Comparison of ENCODE assay signal across 2 cellular contexts in the genomic region with DNA sequence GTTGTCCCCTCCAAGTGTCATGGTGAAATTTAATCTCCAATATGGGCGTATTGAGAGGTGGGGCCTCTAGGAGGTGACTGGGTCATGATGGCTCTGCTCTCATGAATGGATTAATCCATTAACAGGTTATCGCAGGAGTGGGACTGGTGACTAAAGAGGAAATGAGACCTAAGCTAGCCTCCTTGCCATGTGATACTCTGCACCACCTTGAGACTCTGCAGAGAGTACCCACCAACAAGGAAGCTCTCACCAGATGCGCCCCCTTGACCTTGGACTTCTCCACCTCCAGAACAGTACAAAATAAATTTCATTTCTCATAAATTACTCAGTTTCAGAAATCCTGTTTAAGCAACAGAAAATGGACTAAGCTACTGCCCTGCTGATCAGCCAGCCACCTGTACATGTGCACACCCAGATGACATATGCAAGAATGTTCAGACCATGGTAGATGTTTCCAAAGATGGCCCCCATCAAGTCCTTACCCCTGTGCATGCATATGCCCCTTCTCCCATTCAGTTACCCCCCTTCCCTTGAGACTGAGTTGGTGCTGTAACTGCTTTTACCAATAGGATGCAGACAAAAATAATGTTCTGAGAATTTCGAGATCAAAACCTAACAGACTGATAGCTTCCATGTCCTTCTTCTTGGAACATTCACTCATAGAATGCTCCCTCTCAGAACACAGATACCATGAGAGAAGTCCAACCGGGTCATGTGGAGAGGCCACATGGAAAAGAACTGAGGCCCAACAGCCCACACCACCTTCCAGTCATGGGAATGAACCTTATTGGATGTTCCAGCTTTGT.
TF ChIP-seq lines count a peak whose summit lies in the region.

No MANE protein-coding gene starts in this region.

TF ChIP-seq in GM12891, 5 proteins besides CTCF, POLR2A, EP300 and RAD21:
- TF ChIP-seq TAF1 (IDR thresholded peaks at IDR 0.05; ENCODE audit: low read depth, low read length): 0 out of 2 replicates have a peak, but pooled peaks have one; percentile 36
- TF ChIP-seq POLR2AphosphoS5 (IDR thresholded peaks at IDR 0.05; ENCODE audit: low read depth, low read length): no peak
- TF ChIP-seq POU2F2 (IDR thresholded peaks at IDR 0.05; ENCODE audit: low read depth, low read length): peak; percentile 7; the same call in 1 of the 2 replicates
- TF ChIP-seq PAX5 (IDR thresholded peaks at IDR 0.05; ENCODE audit: insufficient read depth, low read length, severe bottlenecking): no peak
- peak; percentile 90 for TF ChIP-seq SPI1 (IDR thresholded peaks at IDR 0.05; ENCODE audit: low read depth, low read length)
TF ChIP-seq in GM12891: peak in this region for 3.

TF ChIP-seq in K562, 482 proteins besides CTCF, POLR2A, EP300 and RAD21:
- TF ChIP-seq, protein P1, sequence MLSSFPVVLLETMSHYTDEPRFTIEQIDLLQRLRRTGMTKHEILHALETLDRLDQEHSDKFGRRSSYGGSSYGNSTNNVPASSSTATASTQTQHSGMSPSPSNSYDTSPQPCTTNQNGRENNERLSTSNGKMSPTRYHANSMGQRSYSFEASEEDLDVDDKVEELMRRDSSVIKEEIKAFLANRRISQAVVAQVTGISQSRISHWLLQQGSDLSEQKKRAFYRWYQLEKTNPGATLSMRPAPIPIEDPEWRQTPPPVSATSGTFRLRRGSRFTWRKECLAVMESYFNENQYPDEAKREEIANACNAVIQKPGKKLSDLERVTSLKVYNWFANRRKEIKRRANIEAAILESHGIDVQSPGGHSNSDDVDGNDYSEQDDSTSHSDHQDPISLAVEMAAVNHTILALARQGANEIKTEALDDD (IDR thresholded peaks at IDR 0.05): 0 out of 2 replicates have a peak, but pooled peaks have one; percentile 28
- TF ChIP-seq, protein P2, sequence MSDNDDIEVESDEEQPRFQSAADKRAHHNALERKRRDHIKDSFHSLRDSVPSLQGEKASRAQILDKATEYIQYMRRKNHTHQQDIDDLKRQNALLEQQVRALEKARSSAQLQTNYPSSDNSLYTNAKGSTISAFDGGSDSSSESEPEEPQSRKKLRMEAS (CRISPR knock-in tag; IDR thresholded peaks at IDR 0.05): 0 out of 2 replicates have a peak, but pooled peaks have one; percentile 24
- TF ChIP-seq, protein P3, sequence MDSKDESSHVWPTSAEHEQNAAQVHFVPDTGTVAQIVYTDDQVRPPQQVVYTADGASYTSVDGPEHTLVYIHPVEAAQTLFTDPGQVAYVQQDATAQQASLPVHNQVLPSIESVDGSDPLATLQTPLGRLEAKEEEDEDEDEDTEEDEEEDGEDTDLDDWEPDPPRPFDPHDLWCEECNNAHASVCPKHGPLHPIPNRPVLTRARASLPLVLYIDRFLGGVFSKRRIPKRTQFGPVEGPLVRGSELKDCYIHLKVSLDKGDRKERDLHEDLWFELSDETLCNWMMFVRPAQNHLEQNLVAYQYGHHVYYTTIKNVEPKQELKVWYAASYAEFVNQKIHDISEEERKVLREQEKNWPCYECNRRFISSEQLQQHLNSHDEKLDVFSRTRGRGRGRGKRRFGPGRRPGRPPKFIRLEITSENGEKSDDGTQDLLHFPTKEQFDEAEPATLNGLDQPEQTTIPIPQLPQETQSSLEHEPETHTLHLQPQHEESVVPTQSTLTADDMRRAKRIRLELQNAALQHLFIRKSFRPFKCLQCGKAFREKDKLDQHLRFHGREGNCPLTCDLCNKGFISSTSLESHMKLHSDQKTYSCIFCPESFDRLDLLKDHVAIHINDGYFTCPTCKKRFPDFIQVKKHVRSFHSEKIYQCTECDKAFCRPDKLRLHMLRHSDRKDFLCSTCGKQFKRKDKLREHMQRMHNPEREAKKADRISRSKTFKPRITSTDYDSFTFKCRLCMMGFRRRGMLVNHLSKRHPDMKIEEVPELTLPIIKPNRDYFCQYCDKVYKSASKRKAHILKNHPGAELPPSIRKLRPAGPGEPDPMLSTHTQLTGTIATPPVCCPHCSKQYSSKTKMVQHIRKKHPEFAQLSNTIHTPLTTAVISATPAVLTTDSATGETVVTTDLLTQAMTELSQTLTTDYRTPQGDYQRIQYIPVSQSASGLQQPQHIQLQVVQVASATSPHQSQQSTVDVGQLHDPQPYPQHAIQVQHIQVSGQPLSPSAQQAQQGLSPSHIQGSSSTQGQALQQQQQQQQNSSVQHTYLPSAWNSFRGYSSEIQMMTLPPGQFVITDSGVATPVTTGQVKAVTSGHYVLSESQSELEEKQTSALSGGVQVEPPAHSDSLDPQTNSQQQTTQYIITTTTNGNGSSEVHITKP (IDR thresholded peaks at IDR 0.05; ENCODE audit: partially characterized antibody): peak; percentile 51
- TF ChIP-seq LCOR (CRISPR knock-in tag; IDR thresholded peaks at IDR 0.05) (no peak), NR2F6 (CRISPR knock-in tag; IDR thresholded peaks at IDR 0.05) (no peak), BRF1 (IDR thresholded peaks at IDR 0.05; ENCODE audit: borderline replicate concordance, extremely low read depth, insufficient read length) (no peak), DMBX1 (CRISPR knock-in tag; IDR thresholded peaks at IDR 0.05; ENCODE audit: borderline replicate concordance) (no peak), TOE1 (IDR thresholded peaks at IDR 0.05; ENCODE audit: borderline replicate concordance) (no peak), TOE1 (CRISPR knock-in tag; IDR thresholded peaks at IDR 0.05; ENCODE audit: borderline replicate concordance, low read depth) (no peak), MEIS2 (IDR thresholded peaks at IDR 0.05; ENCODE audit: partially characterized antibody) (no peak), TBL1XR1 (IDR thresholded peaks at IDR 0.05; ENCODE audit: low read length in 2 of 2) (no peak), SREBF2 (CRISPR knock-in tag; IDR thresholded peaks at IDR 0.05) (no peak), JUNB (CRISPR knock-in tag; conservative IDR thresholded peaks at IDR 0.05) (no peak), RNF2 (IDR thresholded peaks at IDR 0.05) (no peak), EHMT2 (IDR thresholded peaks at IDR 0.05) (no peak), SMAD4 (CRISPR knock-in tag; conservative IDR thresholded peaks at IDR 0.05) (0 out of 2 replicates have a peak, but pooled peaks have one; percentile 25), TAF7 (tag; IDR thresholded peaks at IDR 0.05) (no peak), ZNF507 (tag; conservative IDR thresholded peaks at IDR 0.05) (no peak), MCM5 (IDR thresholded peaks at IDR 0.05; ENCODE audit: low read depth) (no peak), FOXK2 (conservative IDR thresholded peaks at IDR 0.05 in 1 of 2, IDR thresholded peaks at IDR 0.05 in 1 of 2; ENCODE audit: low read depth in 2 of 2) (no peak)
- TF ChIP-seq, protein P4, sequence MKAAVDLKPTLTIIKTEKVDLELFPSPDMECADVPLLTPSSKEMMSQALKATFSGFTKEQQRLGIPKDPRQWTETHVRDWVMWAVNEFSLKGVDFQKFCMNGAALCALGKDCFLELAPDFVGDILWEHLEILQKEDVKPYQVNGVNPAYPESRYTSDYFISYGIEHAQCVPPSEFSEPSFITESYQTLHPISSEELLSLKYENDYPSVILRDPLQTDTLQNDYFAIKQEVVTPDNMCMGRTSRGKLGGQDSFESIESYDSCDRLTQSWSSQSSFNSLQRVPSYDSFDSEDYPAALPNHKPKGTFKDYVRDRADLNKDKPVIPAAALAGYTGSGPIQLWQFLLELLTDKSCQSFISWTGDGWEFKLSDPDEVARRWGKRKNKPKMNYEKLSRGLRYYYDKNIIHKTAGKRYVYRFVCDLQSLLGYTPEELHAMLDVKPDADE (conservative IDR thresholded peaks at IDR 0.05; ENCODE audit: control insufficient read depth, low read depth, low read length): no peak
- TF ChIP-seq, protein P5, sequence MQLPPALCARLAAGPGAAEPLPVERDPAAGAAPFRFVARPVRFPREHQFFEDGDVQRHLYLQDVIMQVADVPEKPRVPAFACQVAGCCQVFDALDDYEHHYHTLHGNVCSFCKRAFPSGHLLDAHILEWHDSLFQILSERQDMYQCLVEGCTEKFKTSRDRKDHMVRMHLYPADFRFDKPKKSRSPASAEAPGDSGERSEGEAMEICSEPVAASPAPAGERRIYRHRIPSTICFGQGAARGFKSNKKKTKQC (CRISPR knock-in tag; IDR thresholded peaks at IDR 0.05): no peak
- TF ChIP-seq, protein P6, sequence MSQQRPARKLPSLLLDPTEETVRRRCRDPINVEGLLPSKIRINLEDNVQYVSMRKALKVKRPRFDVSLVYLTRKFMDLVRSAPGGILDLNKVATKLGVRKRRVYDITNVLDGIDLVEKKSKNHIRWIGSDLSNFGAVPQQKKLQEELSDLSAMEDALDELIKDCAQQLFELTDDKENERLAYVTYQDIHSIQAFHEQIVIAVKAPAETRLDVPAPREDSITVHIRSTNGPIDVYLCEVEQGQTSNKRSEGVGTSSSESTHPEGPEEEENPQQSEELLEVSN (IDR thresholded peaks at IDR 0.05; ENCODE audit: borderline replicate concordance in 1 of 2, extremely low read depth in 1 of 2, insufficient read depth in 1 of 2, insufficient read length in 1 of 2, low read depth in 1 of 2, low read length in 1 of 2, poor library complexity in 1 of 2, severe bottlenecking in 1 of 2): no peak
- TF ChIP-seq, protein P7, sequence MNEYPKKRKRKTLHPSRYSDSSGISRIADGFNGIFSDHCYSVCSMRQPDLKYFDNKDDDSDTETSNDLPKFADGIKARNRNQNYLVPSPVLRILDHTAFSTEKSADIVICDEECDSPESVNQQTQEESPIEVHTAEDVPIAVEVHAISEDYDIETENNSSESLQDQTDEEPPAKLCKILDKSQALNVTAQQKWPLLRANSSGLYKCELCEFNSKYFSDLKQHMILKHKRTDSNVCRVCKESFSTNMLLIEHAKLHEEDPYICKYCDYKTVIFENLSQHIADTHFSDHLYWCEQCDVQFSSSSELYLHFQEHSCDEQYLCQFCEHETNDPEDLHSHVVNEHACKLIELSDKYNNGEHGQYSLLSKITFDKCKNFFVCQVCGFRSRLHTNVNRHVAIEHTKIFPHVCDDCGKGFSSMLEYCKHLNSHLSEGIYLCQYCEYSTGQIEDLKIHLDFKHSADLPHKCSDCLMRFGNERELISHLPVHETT (CRISPR knock-in tag; conservative IDR thresholded peaks at IDR 0.05 in 1 of 2, IDR thresholded peaks at IDR 0.05 in 1 of 2): no peak
- TF ChIP-seq, protein P8, sequence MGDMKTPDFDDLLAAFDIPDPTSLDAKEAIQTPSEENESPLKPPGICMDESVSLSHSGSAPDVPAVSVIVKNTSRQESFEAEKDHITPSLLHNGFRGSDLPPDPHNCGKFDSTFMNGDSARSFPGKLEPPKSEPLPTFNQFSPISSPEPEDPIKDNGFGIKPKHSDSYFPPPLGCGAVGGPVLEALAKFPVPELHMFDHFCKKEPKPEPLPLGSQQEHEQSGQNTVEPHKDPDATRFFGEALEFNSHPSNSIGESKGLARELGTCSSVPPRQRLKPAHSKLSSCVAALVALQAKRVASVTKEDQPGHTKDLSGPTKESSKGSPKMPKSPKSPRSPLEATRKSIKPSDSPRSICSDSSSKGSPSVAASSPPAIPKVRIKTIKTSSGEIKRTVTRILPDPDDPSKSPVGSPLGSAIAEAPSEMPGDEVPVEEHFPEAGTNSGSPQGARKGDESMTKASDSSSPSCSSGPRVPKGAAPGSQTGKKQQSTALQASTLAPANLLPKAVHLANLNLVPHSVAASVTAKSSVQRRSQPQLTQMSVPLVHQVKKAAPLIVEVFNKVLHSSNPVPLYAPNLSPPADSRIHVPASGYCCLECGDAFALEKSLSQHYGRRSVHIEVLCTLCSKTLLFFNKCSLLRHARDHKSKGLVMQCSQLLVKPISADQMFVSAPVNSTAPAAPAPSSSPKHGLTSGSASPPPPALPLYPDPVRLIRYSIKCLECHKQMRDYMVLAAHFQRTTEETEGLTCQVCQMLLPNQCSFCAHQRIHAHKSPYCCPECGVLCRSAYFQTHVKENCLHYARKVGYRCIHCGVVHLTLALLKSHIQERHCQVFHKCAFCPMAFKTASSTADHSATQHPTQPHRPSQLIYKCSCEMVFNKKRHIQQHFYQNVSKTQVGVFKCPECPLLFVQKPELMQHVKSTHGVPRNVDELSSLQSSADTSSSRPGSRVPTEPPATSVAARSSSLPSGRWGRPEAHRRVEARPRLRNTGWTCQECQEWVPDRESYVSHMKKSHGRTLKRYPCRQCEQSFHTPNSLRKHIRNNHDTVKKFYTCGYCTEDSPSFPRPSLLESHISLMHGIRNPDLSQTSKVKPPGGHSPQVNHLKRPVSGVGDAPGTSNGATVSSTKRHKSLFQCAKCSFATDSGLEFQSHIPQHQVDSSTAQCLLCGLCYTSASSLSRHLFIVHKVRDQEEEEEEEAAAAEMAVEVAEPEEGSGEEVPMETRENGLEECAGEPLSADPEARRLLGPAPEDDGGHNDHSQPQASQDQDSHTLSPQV (IDR thresholded peaks at IDR 0.05): 0 out of 2 replicates have a peak, but pooled peaks have one; percentile 36
- TF ChIP-seq, protein P9, sequence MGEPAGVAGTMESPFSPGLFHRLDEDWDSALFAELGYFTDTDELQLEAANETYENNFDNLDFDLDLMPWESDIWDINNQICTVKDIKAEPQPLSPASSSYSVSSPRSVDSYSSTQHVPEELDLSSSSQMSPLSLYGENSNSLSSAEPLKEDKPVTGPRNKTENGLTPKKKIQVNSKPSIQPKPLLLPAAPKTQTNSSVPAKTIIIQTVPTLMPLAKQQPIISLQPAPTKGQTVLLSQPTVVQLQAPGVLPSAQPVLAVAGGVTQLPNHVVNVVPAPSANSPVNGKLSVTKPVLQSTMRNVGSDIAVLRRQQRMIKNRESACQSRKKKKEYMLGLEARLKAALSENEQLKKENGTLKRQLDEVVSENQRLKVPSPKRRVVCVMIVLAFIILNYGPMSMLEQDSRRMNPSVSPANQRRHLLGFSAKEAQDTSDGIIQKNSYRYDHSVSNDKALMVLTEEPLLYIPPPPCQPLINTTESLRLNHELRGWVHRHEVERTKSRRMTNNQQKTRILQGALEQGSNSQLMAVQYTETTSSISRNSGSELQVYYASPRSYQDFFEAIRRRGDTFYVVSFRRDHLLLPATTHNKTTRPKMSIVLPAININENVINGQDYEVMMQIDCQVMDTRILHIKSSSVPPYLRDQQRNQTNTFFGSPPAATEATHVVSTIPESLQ (CRISPR knock-in tag; IDR thresholded peaks at IDR 0.05): no peak
